In the genomic region with DNA sequence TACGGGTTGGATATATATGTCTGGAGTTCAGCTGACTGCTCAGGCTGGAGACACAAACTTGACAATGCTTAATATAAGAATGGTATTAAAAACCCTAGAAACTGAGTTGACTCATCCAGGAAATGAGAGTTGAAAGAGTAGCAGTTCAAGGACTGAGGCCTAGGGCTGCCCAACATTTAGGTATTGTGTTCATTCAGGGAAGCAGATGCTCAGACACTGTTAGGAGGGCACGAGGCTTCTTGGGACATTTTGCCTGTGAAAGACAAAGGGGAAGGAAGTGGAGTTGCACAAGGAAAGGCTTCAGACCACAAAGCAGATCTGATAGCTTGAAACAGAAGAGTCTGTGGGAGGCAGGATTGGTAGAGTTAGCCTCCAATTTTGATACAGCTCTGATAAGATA, we compare ENCODE assay signal across 10 cellular contexts. TPM values are rescaled to one million over a fixed set of nuclear protein-coding genes. Genes with fewer than 3 reads are reported as not detected.
DNase-seq lines count a peak whose midpoint lies in the region; ATAC-seq and TF ChIP-seq lines count a peak whose summit lies in the region.
"Had no signal": no experiment of that assay in that cellular context is flagged by ENCODE, and none has a peak within 500 bp of the region (broad histone marks: within the 10 kb centered on the region; RNA-seq: fewer than 3 reads in every experiment).

No MANE protein-coding gene starts in this region.

- no peaks in the 10 kb centered on the region for H3K4me1 ChIP-seq in gastrocnemius medialis

- H3K4me3 ChIP-seq in gastrocnemius medialis = no peak overlapping the region

- H3K27ac ChIP-seq in gastrocnemius medialis = no peak overlapping the region
- H3K27ac ChIP-seq: VCaP had no signal

- intact Hi-C loops in gastrocnemius medialis (cut with DNase I; ENCODE audit: low total_unique reads) = no loop called here

- H3K27me3 ChIP-seq in gastrocnemius medialis = no peaks in the 10 kb centered on the region

- H3K27ac Mint-ChIP-seq in activated naive CD8-positive, alpha-beta T cell treated with anti-CD3 and anti-CD28 coated beads, Interleukin-2, amount 50 U/mL, for 24 hours = no peak overlapping the region

- peaks cover 7% of the 10 kb centered on the region for H3K9me3 Mint-ChIP-seq in activated naive CD8-positive, alpha-beta T cell treated with anti-CD3 and anti-CD28 coated beads, Interleukin-2, amount 50 U/mL, for 24 hours

- no peaks in the 10 kb centered on the region for H3K36me3 ChIP-seq in gastrocnemius medialis

- no peak overlapping the region for H3K4me3 Mint-ChIP-seq in activated naive CD8-positive, alpha-beta T cell treated with anti-CD3 and anti-CD28 coated beads, Interleukin-2, amount 50 U/mL, for 24 hours

- ATAC-seq in GM19351 (IDR thresholded peaks at IDR 0.05; ENCODE audit: unreplicated experiment) (peak; percentile 93), HG03378 (IDR thresholded peaks at IDR 0.05; ENCODE audit: unreplicated experiment) (peak; percentile 95), gastrocnemius medialis (no peak)
- peak; percentile 92 for ATAC-seq in activated naive CD8-positive, alpha-beta T cell treated with anti-CD3 and anti-CD28 coated beads, Interleukin-2, amount 50 U/mL, for 24 hours

- DNase-seq in AML-193 (lab: John Stamatoyannopoulos, UW) (peak; percentile 98 to 99), gastrocnemius medialis (peak; percentile 27 to 38), NCI-H1417 treated with DMSO at 0.1 percent for 48 hours (lab: John Stamatoyannopoulos, UW) (no peak)
- DNase-seq in activated naive CD8-positive, alpha-beta T cell treated with anti-CD3 and anti-CD28 coated beads, Interleukin-2, amount 50 U/mL, for 24 hours = peak; percentile 18
- DNase-seq in effector CD4-positive, alpha-beta T cell = no peak
- no peak for DNase-seq in stimulated activated CD4-positive, alpha-beta T cell treated with anti-CD3 and anti-CD28 coated beads, Interleukin-4, amount 100 ng/mL, for 1 hour

- in situ Hi-C loops in gastrocnemius medialis (cut with MboI; ENCODE audit: low sequenced_read_pairs in 4 of 4) = no loop called here

- no peak for TF ChIP-seq CTCF in gastrocnemius medialis (IDR thresholded peaks at IDR 0.05 in 4 of 5, conservative IDR thresholded peaks at IDR 0.05 in 1 of 5)

- peaks cover 13% of the 10 kb centered on the region for H3K4me1 Mint-ChIP-seq in activated naive CD8-positive, alpha-beta T cell treated with anti-CD3 and anti-CD28 coated beads, Interleukin-2, amount 50 U/mL, for 24 hours

- no peaks in the 10 kb centered on the region for H3K36me3 Mint-ChIP-seq in activated naive CD8-positive, alpha-beta T cell treated with anti-CD3 and anti-CD28 coated beads, Interleukin-2, amount 50 U/mL, for 24 hours (ENCODE audit: low read depth)

- no peak for TF ChIP-seq POLR2A in gastrocnemius medialis (IDR thresholded peaks at IDR 0.05)

- H3K27me3 Mint-ChIP-seq in activated naive CD8-positive, alpha-beta T cell treated with anti-CD3 and anti-CD28 coated beads, Interleukin-2, amount 50 U/mL, for 24 hours = no peaks in the 10 kb centered on the region

- H3K9me3 ChIP-seq in gastrocnemius medialis = no peaks in the 10 kb centered on the region

RNA-seq across cellular contexts. Expression of a gene that starts 52.0 kb away (rescaled TPM):
- under 1 TPM; 0.07 to 0.15 (median 0.10) TPM for total RNA-seq in gastrocnemius medialis
- total RNA-seq: Daoy had no signal

Comparison
In these comparisons a context has a peak if more than half of its experiments do, and no peak if none do; other contexts are left out.
1. DNase-seq: peak in AML-193 (2 of 2), activated naive CD8-positive, alpha-beta T cell treated with anti-CD3 and anti-CD28 coated beads, Interleukin-2, amount 50 U/mL, for 24 hours (single experiment) and gastrocnemius medialis (2 of 2); none in effector CD4-positive, alpha-beta T cell (single experiment), stimulated activated CD4-positive, alpha-beta T cell treated with anti-CD3 and anti-CD28 coated beads, Interleukin-4, amount 100 ng/mL, for 1 hour (single experiment) and NCI-H1417 treated with DMSO at 0.1 percent for 48 hours (single experiment).
2. ATAC-seq: peak in GM19351 (single experiment), HG03378 (single experiment) and activated naive CD8-positive, alpha-beta T cell treated with anti-CD3 and anti-CD28 coated beads, Interleukin-2, amount 50 U/mL, for 24 hours (single experiment); none in gastrocnemius medialis (0 of 2).